Comparison of ENCODE assay signal across 13 cellular contexts in the genomic region with DNA sequence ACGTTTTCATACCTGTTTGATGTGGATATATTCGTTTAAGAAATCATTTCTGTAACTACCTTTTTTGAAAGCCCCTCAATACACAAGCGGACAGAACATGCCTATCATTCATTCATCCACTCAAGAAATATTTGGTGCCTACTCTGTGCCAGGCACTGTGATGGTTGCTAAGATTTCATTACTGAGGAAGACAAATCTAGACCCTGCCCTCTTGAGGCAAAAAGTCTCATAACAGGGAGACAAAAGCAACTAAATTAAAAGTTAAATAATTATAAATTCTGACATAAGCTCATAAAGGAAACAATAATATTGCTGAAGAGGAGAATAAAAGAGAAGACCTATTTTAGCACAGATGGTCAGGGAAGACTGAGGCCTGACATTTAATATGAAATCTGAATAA.
DNase-seq lines count a peak whose midpoint lies in the region; ATAC-seq and TF ChIP-seq lines count a peak whose summit lies in the region.
"Had no signal": no experiment of that assay in that cellular context is flagged by ENCODE, and none has a peak within 500 bp of the region (broad histone marks: within the 10 kb centered on the region; RNA-seq: fewer than 3 reads in every experiment).

No MANE protein-coding gene starts in this region.

- 53 to 69% methylated on average over 3 of the region's 3 CpGs for WGBS in thyroid gland, 2 donors

- no peaks in the 10 kb centered on the region for H3K79me2 ChIP-seq in PC-9 (ENCODE audit: low read depth)

- BruUV-seq in PC-9 (replicated peaks; lab: Mats Ljungman, UMichigan), result no TSS peak

- H3K36me3 ChIP-seq in cardiac muscle cell, result no peaks in the 10 kb centered on the region
- H3K36me3 ChIP-seq in PC-9 (ENCODE audit: low read depth), result no peaks in the 10 kb centered on the region
- H3K36me3 ChIP-seq in thyroid gland, result no peaks in the 10 kb centered on the region
- H3K36me3 ChIP-seq: left ventricle myocardium inferior, upper lobe of right lung had no signal

- no peaks in the 10 kb centered on the region for H3K27me3 ChIP-seq in cardiac muscle cell
- no peaks in the 10 kb centered on the region for H3K27me3 ChIP-seq in PC-9 (ENCODE audit: insufficient read depth, low read depth)
- H3K27me3 ChIP-seq in thyroid gland, result no peaks in the 10 kb centered on the region
- H3K27me3 ChIP-seq: upper lobe of right lung had no signal

- peak in 1 of 2 donors; percentile 13 for DNase-seq in cardiac muscle cell (ENCODE audit: low read depth in 1 of 2, low spot score in 1 of 2)
- DNase-seq in left ventricle myocardium superior, result no peak
- no peak for DNase-seq in PC-9
- peak; percentile 23 for DNase-seq in fibroblast of pulmonary artery (ENCODE audit: low read depth)
- DNase-seq in GM13977 (ENCODE audit: low spot score), result no peak
- no peak for DNase-seq in thyroid gland
- DNase-seq in anterior cingulate cortex (lab: John Stamatoyannopoulos, UW), result no peak
- DNase-seq: activated naive CD4-positive, alpha-beta T cell treated with anti-CD3 and anti-CD28 coated beads for 36 hours; left ventricle myocardium inferior; NCI-H1092; upper lobe of right lung had no signal

- H4K20me1 ChIP-seq in PC-9 (ENCODE audit: insufficient read depth), result no peaks in the 10 kb centered on the region

- H3K9me3 ChIP-seq in cardiac muscle cell (ENCODE audit: low read depth) (no peaks in the 10 kb centered on the region), PC-9 (ENCODE audit: insufficient read depth, low read depth) (no peaks in the 10 kb centered on the region), thyroid gland (no peaks in the 10 kb centered on the region)
- H3K9me3 ChIP-seq: left ventricle myocardium inferior, upper lobe of right lung had no signal

- CTCF ChIA-PET in PC-9 (lab: Charles Lee), result interaction anchor here (1.2 kb wide), 1 partner anchor 203 kb away, joined by 3 read pairs; a partner anchor contains a TSS

- in situ Hi-C loops in GM13977 (cut with MboI; ENCODE audit: low pct_unique_long_range_greater_than_20kb, low sequenced_read_pairs, unreplicated experiment), result no loop called here

- intact Hi-C loops in left ventricle myocardium superior (cut with micrococcal nuclease) (no loop called here), PC-9 (cut with micrococcal nuclease; ENCODE audit: unreplicated experiment) (no loop called here), thyroid gland (cut with DNase I) (no loop called here)

- H3K4me2 ChIP-seq in PC-9, result no peak overlapping the region

- H2AFZ ChIP-seq in PC-9, result no peak overlapping the region

- TF ChIP-seq POLR2A in thyroid gland (IDR thresholded peaks at IDR 0.05), result no peak

- POLR2A ChIA-PET in PC-9 (lab: Charles Lee; ENCODE audit: unreplicated experiment), result no interaction called here

- TF ChIP-seq CTCF in cardiac muscle cell (IDR thresholded peaks at IDR 0.05; ENCODE audit: low read depth, low read length), result peak; percentile 43
- TF ChIP-seq CTCF in PC-9 (conservative IDR thresholded peaks at IDR 0.05), result peak; percentile 66
- peak; percentile 50 for TF ChIP-seq CTCF in fibroblast of pulmonary artery (IDR thresholded peaks at IDR 0.05; ENCODE audit: low read length, missing control alignments)
- TF ChIP-seq CTCF in GM13977 (IDR thresholded peaks at IDR 0.05; ENCODE audit: extremely low read depth, insufficient read depth, missing control alignments), result no peak
- TF ChIP-seq CTCF in thyroid gland (IDR thresholded peaks at IDR 0.05), result peak in 1 of 6 experiments; percentile 21

- H3K27ac ChIP-seq in cardiac muscle cell, result no peak overlapping the region
- H3K27ac ChIP-seq in PC-9, result no peak overlapping the region
- H3K27ac ChIP-seq in thyroid gland, result no peak overlapping the region
- H3K27ac ChIP-seq: epithelial cell of prostate, left ventricle myocardium inferior, upper lobe of right lung had no signal

- H3K9me2 ChIP-seq in PC-9 (ENCODE audit: insufficient read depth), result no peaks in the 10 kb centered on the region

- H3K4me1 ChIP-seq in cardiac muscle cell (ENCODE audit: low read depth) (no peaks in the 10 kb centered on the region), PC-9 (replicated peaks; ENCODE audit: insufficient read depth) (no peaks in the 10 kb centered on the region), thyroid gland (no peaks in the 10 kb centered on the region)
- H3K4me1 ChIP-seq: left ventricle myocardium inferior, upper lobe of right lung had no signal

- H3F3A ChIP-seq in PC-9 (ENCODE audit: insufficient read depth, low read depth), result no peaks in the 10 kb centered on the region

- ATAC-seq in left ventricle myocardium superior, result no peak
- no peak for ATAC-seq in HG02623 (IDR thresholded peaks at IDR 0.05; ENCODE audit: unreplicated experiment)
- ATAC-seq: upper lobe of right lung had no signal

- no peak overlapping the region for H3K4me3 ChIP-seq in cardiac muscle cell
- H3K4me3 ChIP-seq in PC-9, result no peak overlapping the region
- H3K4me3 ChIP-seq in fibroblast of pulmonary artery (replicated peaks; ENCODE audit: low read depth, low read length), result no peak overlapping the region
- H3K4me3 ChIP-seq in thyroid gland (replicated peaks in 1 of 3), result no peak overlapping the region
- H3K4me3 ChIP-seq: left ventricle myocardium inferior, upper lobe of right lung had no signal
